ENCODE assay signal across 11 cellular contexts in genomic region chr15:68576253-68577236, GRCh38. TPM values are rescaled to one million over a fixed set of nuclear protein-coding genes. Genes with fewer than 3 reads are reported as not detected.
DNase-seq lines count a peak whose midpoint lies in the region; ATAC-seq and TF ChIP-seq lines count a peak whose summit lies in the region.
"Had no signal": no experiment of that assay in that cellular context is flagged by ENCODE, and none has a peak within 500 bp of the region (broad histone marks: within the 10 kb centered on the region; RNA-seq: fewer than 3 reads in every experiment).

No MANE protein-coding gene starts in this region.

- whole genome bisulfite sequencing in suprapubic skin = 73% methylated on average over 10 of the region's 10 CpGs

- no peak overlapping the region for H3K4me3 ChIP-seq in Caco-2 (ENCODE audit: low read depth, low read length)
- no peak overlapping the region for H3K4me3 ChIP-seq in suprapubic skin

- TF ChIP-seq POLR2A in suprapubic skin (IDR thresholded peaks at IDR 0.05) = no peak

- no peak for TF ChIP-seq EP300 in suprapubic skin (IDR thresholded peaks at IDR 0.05)

- POLR2A ChIA-PET in Caco-2 (lab: Charles Lee) = no interaction called here
- POLR2A ChIA-PET in T-cell (lab: Charles Lee) = no interaction called here

- H3K36me3 ChIP-seq in Caco-2 (ENCODE audit: control insufficient read depth, insufficient read depth, low read length) (no peaks in the 10 kb centered on the region), suprapubic skin (no peaks in the 10 kb centered on the region)
- H3K36me3 ChIP-seq: left lung had no signal

- CTCF ChIA-PET in Caco-2 (lab: Charles Lee) = no interaction called here
- CTCF ChIA-PET in T-cell (lab: Charles Lee) = no interaction called here
- CTCF ChIA-PET in activated naive CD4-positive, alpha-beta T cell treated with anti-CD3 and anti-CD28 coated beads, Interleukin-2, amount 10 ng/mL, durations not matched to agents 7 days and 5 days (lab: Charles Lee) = interaction anchor here (1.6 kb wide), 1 partner anchor 17 kb away, joined by 9 read pairs; no protein-coding TSS in a partner anchor

- H3K4me3 Mint-ChIP-seq in Caco-2 (ENCODE audit: unreplicated experiment) (peak overlapping the region; percentile 55), T-cell (peak overlapping the region; percentile 4 to 78 (median 24)), nephron progenitor cell (peak overlapping the region; percentile 69)
- H3K4me3 Mint-ChIP-seq in activated naive CD4-positive, alpha-beta T cell treated with anti-CD3 and anti-CD28 coated beads, Interleukin-2, amount 10 ng/mL, durations not matched to agents 7 days and 5 days = no peak overlapping the region
- H3K4me3 Mint-ChIP-seq: activated naive CD8-positive, alpha-beta T cell treated with anti-CD3 and anti-CD28 coated beads for 36 hours had no signal

- H3K27me3 ChIP-seq in Caco-2 (replicated peaks; ENCODE audit: control insufficient read depth, insufficient read depth, low read length) (peaks cover 6% of the 10 kb centered on the region), suprapubic skin (peaks cover 16% of the 10 kb centered on the region)

- BruUV-seq in Caco-2 (replicated peaks; lab: Mats Ljungman, UMichigan) = no TSS peak

- H3K27ac Mint-ChIP-seq in Caco-2 (ENCODE audit: unreplicated experiment) = no peak overlapping the region
- H3K27ac Mint-ChIP-seq in T-cell = no peak overlapping the region
- H3K27ac Mint-ChIP-seq in nephron progenitor cell = no peak overlapping the region
- no peak overlapping the region for H3K27ac Mint-ChIP-seq in activated naive CD4-positive, alpha-beta T cell treated with anti-CD3 and anti-CD28 coated beads, Interleukin-2, amount 10 ng/mL, durations not matched to agents 7 days and 5 days
- H3K27ac Mint-ChIP-seq: activated naive CD8-positive, alpha-beta T cell treated with anti-CD3 and anti-CD28 coated beads for 36 hours had no signal

- TF ChIP-seq CTCF in Caco-2 (IDR thresholded peaks at IDR 0.05; ENCODE audit: insufficient read depth in 1 of 2, low read depth in 1 of 2, low read length in 1 of 2, severe bottlenecking in 1 of 2, unreplicated experiment in 1 of 2) (no peak), nephron progenitor cell (IDR thresholded peaks at IDR 0.05) (no peak), suprapubic skin (IDR thresholded peaks at IDR 0.05) (no peak)

- H3K9me3 Mint-ChIP-seq in Caco-2 (ENCODE audit: unreplicated experiment) (no peaks in the 10 kb centered on the region), T-cell (no peaks in the 10 kb centered on the region), nephron progenitor cell (no peaks in the 10 kb centered on the region)
- H3K9me3 Mint-ChIP-seq in activated naive CD4-positive, alpha-beta T cell treated with anti-CD3 and anti-CD28 coated beads, Interleukin-2, amount 10 ng/mL, durations not matched to agents 7 days and 5 days = no peaks in the 10 kb centered on the region
- H3K9me3 Mint-ChIP-seq: activated naive CD8-positive, alpha-beta T cell treated with anti-CD3 and anti-CD28 coated beads for 36 hours had no signal

- H3K9me3 ChIP-seq in Caco-2 (no peaks in the 10 kb centered on the region), suprapubic skin (no peaks in the 10 kb centered on the region)
- H3K9me3 ChIP-seq: left lung had no signal

- no peak overlapping the region for H3K27ac ChIP-seq in suprapubic skin
- H3K27ac ChIP-seq: left lung had no signal

- intact Hi-C loops in Caco-2 (cut with micrococcal nuclease; ENCODE audit: unreplicated experiment) = no loop called here

- H3K4me1 Mint-ChIP-seq in Caco-2 (ENCODE audit: low read depth, unreplicated experiment) = peaks cover 6% of the 10 kb centered on the region
- peaks cover 13 to 21% (median 15%) of the 10 kb centered on the region in 3 donors for H3K4me1 Mint-ChIP-seq in T-cell
- H3K4me1 Mint-ChIP-seq in nephron progenitor cell = peaks cover 56% of the 10 kb centered on the region
- H3K4me1 Mint-ChIP-seq in activated naive CD4-positive, alpha-beta T cell treated with anti-CD3 and anti-CD28 coated beads, Interleukin-2, amount 10 ng/mL, durations not matched to agents 7 days and 5 days = peaks cover 11% of the 10 kb centered on the region

- no peak for ATAC-seq in T-cell (replicated peaks in 1 of 4)
- ATAC-seq in activated CD4-positive, CD25-positive, alpha-beta regulatory T cell treated with anti-CD3 and anti-CD28 coated beads, Interleukin-2, amount 50 U/mL, for 24 hours = no peak

- H3K36me3 Mint-ChIP-seq in Caco-2 (ENCODE audit: insufficient read depth, unreplicated experiment) = no peaks in the 10 kb centered on the region
- H3K36me3 Mint-ChIP-seq in T-cell = no peaks in the 10 kb centered on the region
- no peaks in the 10 kb centered on the region for H3K36me3 Mint-ChIP-seq in nephron progenitor cell (ENCODE audit: low read depth)
- H3K36me3 Mint-ChIP-seq in activated naive CD4-positive, alpha-beta T cell treated with anti-CD3 and anti-CD28 coated beads, Interleukin-2, amount 10 ng/mL, durations not matched to agents 7 days and 5 days = no peaks in the 10 kb centered on the region
- H3K36me3 Mint-ChIP-seq: activated naive CD8-positive, alpha-beta T cell treated with anti-CD3 and anti-CD28 coated beads for 36 hours had no signal

- peaks cover 17% of the 10 kb centered on the region for H3K27me3 Mint-ChIP-seq in Caco-2 (ENCODE audit: insufficient read depth, unreplicated experiment)
- H3K27me3 Mint-ChIP-seq in T-cell = peaks cover 62 to 78% of the 10 kb centered on the region in 2 donors
- H3K27me3 Mint-ChIP-seq in nephron progenitor cell (ENCODE audit: low read depth, poor library complexity) = peaks cover 65% of the 10 kb centered on the region
- H3K27me3 Mint-ChIP-seq in activated naive CD4-positive, alpha-beta T cell treated with anti-CD3 and anti-CD28 coated beads, Interleukin-2, amount 10 ng/mL, durations not matched to agents 7 days and 5 days = peaks cover 96% of the 10 kb centered on the region

- DNase-seq in Caco-2 (no peak), NCI-H1092 (lab: John Stamatoyannopoulos, UW) (peak; percentile 34), T-cell (no peak), nephron progenitor cell (no peak), suprapubic skin (ENCODE audit: low spot score in 2 of 2) (no peak)
- no peak for DNase-seq in central memory CD4-positive, alpha-beta T cell
- DNase-seq in activated naive CD4-positive, alpha-beta T cell treated with anti-CD3 and anti-CD28 coated beads, Interleukin-2, amount 10 ng/mL, durations not matched to agents 7 days and 5 days = no peak
- DNase-seq: activated naive CD8-positive, alpha-beta T cell treated with anti-CD3 and anti-CD28 coated beads for 36 hours; left lung; NCI-H510A had no signal

- peaks cover 8% of the 10 kb centered on the region; the same call in 1 of the 2 replicates for H3K4me1 ChIP-seq in Caco-2
- peaks cover 30% of the 10 kb centered on the region for H3K4me1 ChIP-seq in suprapubic skin

RNA-seq across cellular contexts. Expression of gene CORO2B, which starts 2.2 kb away (rescaled TPM):
- total RNA-seq in Caco-2 (2022) (0.21 and 0.25 TPM in 2 replicates), T-cell (under 1 TPM in 3 of 5 donors, not detected in 2; 0.06 to 0.39 (median 0.09) TPM), suprapubic skin (1 to 10 TPM; 1.3 to 3.3 (median 2.3) TPM)
- total RNA-seq: activated naive CD8-positive, alpha-beta T cell treated with anti-CD3 and anti-CD28 coated beads for 36 hours had no signal
